8 cellular contexts compared by ENCODE assay signal in genomic region chr13:75365724-75366173, GRCh38.
DNase-seq lines count a peak whose midpoint lies in the region; ATAC-seq and TF ChIP-seq lines count a peak whose summit lies in the region.

No MANE protein-coding gene starts in this region.

- no peaks in the 10 kb centered on the region; the same call in 1 of the 2 replicates for H4K20me1 ChIP-seq in SK-N-SH (ENCODE audit: insufficient read depth)

- POLR2A ChIA-PET in SK-N-SH (lab: Yijun Ruan, JAX) = no interaction called here

- H3K9me2 ChIP-seq in SK-N-SH = no peaks in the 10 kb centered on the region

- H3K4me2 ChIP-seq in SK-N-SH = peak overlapping the region; percentile 32

- CTCF ChIA-PET in SK-N-SH (lab: Yijun Ruan, JAX) = interaction anchor here (0.6 to 1.6 kb wide), 5 partner anchors 8 to 309 kb away, joined by 3 to 9 read pairs (median 3); no protein-coding TSS in a partner anchor

- H3K36me3 ChIP-seq in SK-N-SH (replicated peaks in 1 of 2; ENCODE audit: control insufficient read depth in 1 of 2, insufficient read depth in 2 of 2, low read length in 1 of 2) = no peaks in the 10 kb centered on the region

- TF ChIP-seq RAD21 in SK-N-SH (IDR thresholded peaks at IDR 0.05; ENCODE audit: low read length) = no peak

- peaks cover 11% of the 10 kb centered on the region for H3K79me2 ChIP-seq in SK-N-SH (ENCODE audit: insufficient read depth)

- no peaks in the 10 kb centered on the region for H3K27me3 ChIP-seq in SK-N-SH (ENCODE audit: insufficient read depth)

- peak; percentile 96 for ATAC-seq in GM18870 (IDR thresholded peaks at IDR 0.05; ENCODE audit: unreplicated experiment)
- peak; percentile 96 for ATAC-seq in HG03045 (IDR thresholded peaks at IDR 0.05; ENCODE audit: unreplicated experiment)

- peak overlapping the region; percentile 32; the same call in 1 of the 2 replicates for H3K9ac ChIP-seq in SK-N-SH

- H3K4me1 ChIP-seq in SK-N-SH (ENCODE audit: control insufficient read depth in 1 of 2, insufficient read depth in 2 of 2, low read depth in 1 of 2, low read length in 1 of 2) = peaks cover 0 to 23% of the 10 kb centered on the region in 2 experiments

- no peaks in the 10 kb centered on the region for H3K9me3 ChIP-seq in SK-N-SH

- H3K27ac ChIP-seq in SK-N-SH (ENCODE audit: low read depth in 2 of 2, low read length in 1 of 2) = peak overlapping the region in 1 of 2 experiments; percentile 49; a peak in 2 of 4 replicates

- TF ChIP-seq CTCF in AG10803 (conservative IDR thresholded peaks at IDR 0.05; ENCODE audit: low read length) (peak; percentile 21), SK-N-SH (IDR thresholded peaks at IDR 0.05) (peak; percentile 47)

- DNase-seq in AG10803 (ENCODE audit: low read depth) (peak; percentile 69), SK-N-SH (no peak), glomerular endothelial cell (ENCODE audit: extremely low read depth, low read depth, low spot score) (peak; percentile 67), KG1 (lab: John Stamatoyannopoulos, UW) (no peak), NCI-H1092 (lab: John Stamatoyannopoulos, UW) (no peak), NCI-H748 treated with DMSO at 0.1 percent for 48 hours (lab: John Stamatoyannopoulos, UW) (no peak)

- H3K4me3 ChIP-seq in AG10803 (ENCODE audit: low read length) (no peak overlapping the region; the same call in 1 of the 2 replicates), SK-N-SH (ENCODE audit: low read depth in 2 of 2, low read length in 1 of 2) (no peak overlapping the region)

- no peak overlapping the region for H2AFZ ChIP-seq in SK-N-SH (ENCODE audit: low read depth)

- peaks cover 24% of the 10 kb centered on the region for H3F3A ChIP-seq in SK-N-SH (replicated peaks; ENCODE audit: insufficient read depth)

- WGBS in SK-N-SH (ENCODE audit: low lambda C conversion rate) = 42% methylated on average over 5 of the region's 5 CpGs

- TF ChIP-seq EP300 in SK-N-SH (IDR thresholded peaks at IDR 0.05; ENCODE audit: borderline replicate concordance in 1 of 2, low read depth in 1 of 2, low read length in 1 of 2) = peak in 1 of 2 experiments; percentile 75; a peak in 2 of 4 replicates

TF ChIP-seq in SK-N-SH, 30 proteins besides CTCF, POLR2A, EP300 and RAD21 (continues in another document):
- TF ChIP-seq MAX (IDR thresholded peaks at IDR 0.05; ENCODE audit: low read depth) (no peak), CHD2 (IDR thresholded peaks at IDR 0.05; ENCODE audit: low read length, partially characterized antibody) (no peak), MEF2A (IDR thresholded peaks at IDR 0.05; ENCODE audit: borderline replicate concordance, low read depth) (peak; percentile 98), RXRA (IDR thresholded peaks at IDR 0.05; ENCODE audit: borderline replicate concordance, low read depth) (no peak), FOXJ3 (CRISPR knock-in tag; IDR thresholded peaks at IDR 0.05) (no peak), SIN3A (IDR thresholded peaks at IDR 0.05; ENCODE audit: borderline replicate concordance, low read depth, low read length) (no peak), EZH2phosphoT487 (IDR thresholded peaks at IDR 0.05; ENCODE audit: borderline replicate concordance, low read depth) (no peak), ZBTB33 (IDR thresholded peaks at IDR 0.05; ENCODE audit: borderline replicate concordance, low read depth) (no peak), NRF1 (IDR thresholded peaks at IDR 0.05; ENCODE audit: low read depth, low read length) (no peak), POLR2AphosphoS5 (IDR thresholded peaks at IDR 0.05; ENCODE audit: low read depth, low read length) (no peak; the same call in 1 of the 2 replicates), SMC3 (IDR thresholded peaks at IDR 0.05; ENCODE audit: low read depth, low read length) (no peak), RFX5 (IDR thresholded peaks at IDR 0.05; ENCODE audit: low read length) (no peak), IRF3 (IDR thresholded peaks at IDR 0.05; ENCODE audit: low read depth, low read length) (no peak), JUND (IDR thresholded peaks at IDR 0.05) (peak; percentile 61), FOXM1 (IDR thresholded peaks at IDR 0.05; ENCODE audit: low read depth) (no peak), ELF1 (IDR thresholded peaks at IDR 0.05) (peak; percentile 56), NFIC (IDR thresholded peaks at IDR 0.05; ENCODE audit: borderline replicate concordance) (peak; percentile 50; the same call in 1 of the 2 replicates), RCOR1 (IDR thresholded peaks at IDR 0.05; ENCODE audit: low read length) (no peak), PBX3 (IDR thresholded peaks at IDR 0.05) (peak; percentile 81), TCF12 (IDR thresholded peaks at IDR 0.05) (peak; percentile 70), GATA2 (CRISPR knock-in tag; IDR thresholded peaks at IDR 0.05) (no peak), TAF1 (IDR thresholded peaks at IDR 0.05; ENCODE audit: borderline replicate concordance, low read depth, low read length) (no peak), GABPA (IDR thresholded peaks at IDR 0.05; ENCODE audit: low read depth) (no peak), YY1 (IDR thresholded peaks at IDR 0.05; ENCODE audit: low read depth) (no peak), MXI1 (IDR thresholded peaks at IDR 0.05; ENCODE audit: low read depth, low read length) (no peak), USF2 (IDR thresholded peaks at IDR 0.05; ENCODE audit: borderline replicate concordance, low read depth, low read length) (no peak)

Comparison
In these comparisons a context has a peak if more than half of its experiments do, and no peak if none do; other contexts are left out.
1. DNase-seq: peak in AG10803 (single experiment) and glomerular endothelial cell (single experiment); none in SK-N-SH (single experiment), KG1 (single experiment), NCI-H1092 (single experiment) and NCI-H748 treated with DMSO at 0.1 percent for 48 hours (single experiment).